Comparison of ENCODE assay signal across 1 cellular context in the genomic region with DNA sequence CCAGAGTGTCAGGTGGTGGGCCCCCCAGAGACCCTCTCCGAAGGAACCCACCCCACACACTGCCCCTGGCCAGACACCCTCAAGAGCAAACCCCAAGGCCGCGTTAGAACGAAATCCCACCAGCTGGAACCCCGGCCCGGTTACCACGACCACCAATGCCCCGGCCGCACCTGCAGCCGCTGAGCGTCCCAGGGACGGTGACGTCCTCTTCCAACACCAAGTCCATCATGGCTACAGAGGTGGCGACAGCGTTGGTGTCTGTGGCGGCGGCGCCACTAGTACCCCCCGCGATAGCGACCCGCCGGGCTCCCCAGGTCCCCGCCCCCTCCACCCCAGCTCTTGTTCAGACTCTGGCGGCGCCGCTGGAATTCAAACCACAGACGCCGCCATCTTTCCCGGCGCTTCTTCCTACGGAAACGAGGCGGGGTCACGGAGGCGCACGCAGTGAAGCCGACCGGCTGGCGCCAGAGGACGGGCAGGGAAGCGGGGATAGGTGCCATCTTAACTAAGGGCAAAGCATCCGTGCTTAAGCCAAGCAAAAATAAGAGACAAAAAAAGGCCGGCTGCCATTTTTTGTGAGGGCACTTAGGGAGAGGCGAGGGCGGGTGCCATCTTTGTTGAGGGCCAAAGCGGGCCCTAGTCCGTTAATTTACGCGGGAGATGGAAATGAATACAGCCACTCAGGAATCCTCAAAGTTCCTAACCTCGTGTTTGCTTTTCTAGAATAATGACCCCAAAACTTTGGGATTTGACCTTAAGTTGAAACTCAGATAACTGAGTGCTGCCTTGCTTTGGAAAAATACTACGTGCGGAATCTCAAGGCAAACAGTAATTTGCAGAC.
TF ChIP-seq lines count a peak whose summit lies in the region.

Gene CDK5RAP2 (minus strand): TSS at position 418 of the 841 bp plus-strand sequence. CDS start 189 bp downstream, at position 229.

TF ChIP-seq in WTC11, 78 proteins besides CTCF, POLR2A, EP300 and RAD21 (continued from another document):
- TF ChIP-seq, protein P1, sequence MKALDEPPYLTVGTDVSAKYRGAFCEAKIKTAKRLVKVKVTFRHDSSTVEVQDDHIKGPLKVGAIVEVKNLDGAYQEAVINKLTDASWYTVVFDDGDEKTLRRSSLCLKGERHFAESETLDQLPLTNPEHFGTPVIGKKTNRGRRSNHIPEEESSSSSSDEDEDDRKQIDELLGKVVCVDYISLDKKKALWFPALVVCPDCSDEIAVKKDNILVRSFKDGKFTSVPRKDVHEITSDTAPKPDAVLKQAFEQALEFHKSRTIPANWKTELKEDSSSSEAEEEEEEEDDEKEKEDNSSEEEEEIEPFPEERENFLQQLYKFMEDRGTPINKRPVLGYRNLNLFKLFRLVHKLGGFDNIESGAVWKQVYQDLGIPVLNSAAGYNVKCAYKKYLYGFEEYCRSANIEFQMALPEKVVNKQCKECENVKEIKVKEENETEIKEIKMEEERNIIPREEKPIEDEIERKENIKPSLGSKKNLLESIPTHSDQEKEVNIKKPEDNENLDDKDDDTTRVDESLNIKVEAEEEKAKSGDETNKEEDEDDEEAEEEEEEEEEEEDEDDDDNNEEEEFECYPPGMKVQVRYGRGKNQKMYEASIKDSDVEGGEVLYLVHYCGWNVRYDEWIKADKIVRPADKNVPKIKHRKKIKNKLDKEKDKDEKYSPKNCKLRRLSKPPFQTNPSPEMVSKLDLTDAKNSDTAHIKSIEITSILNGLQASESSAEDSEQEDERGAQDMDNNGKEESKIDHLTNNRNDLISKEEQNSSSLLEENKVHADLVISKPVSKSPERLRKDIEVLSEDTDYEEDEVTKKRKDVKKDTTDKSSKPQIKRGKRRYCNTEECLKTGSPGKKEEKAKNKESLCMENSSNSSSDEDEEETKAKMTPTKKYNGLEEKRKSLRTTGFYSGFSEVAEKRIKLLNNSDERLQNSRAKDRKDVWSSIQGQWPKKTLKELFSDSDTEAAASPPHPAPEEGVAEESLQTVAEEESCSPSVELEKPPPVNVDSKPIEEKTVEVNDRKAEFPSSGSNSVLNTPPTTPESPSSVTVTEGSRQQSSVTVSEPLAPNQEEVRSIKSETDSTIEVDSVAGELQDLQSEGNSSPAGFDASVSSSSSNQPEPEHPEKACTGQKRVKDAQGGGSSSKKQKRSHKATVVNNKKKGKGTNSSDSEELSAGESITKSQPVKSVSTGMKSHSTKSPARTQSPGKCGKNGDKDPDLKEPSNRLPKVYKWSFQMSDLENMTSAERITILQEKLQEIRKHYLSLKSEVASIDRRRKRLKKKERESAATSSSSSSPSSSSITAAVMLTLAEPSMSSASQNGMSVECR (CRISPR knock-in tag; IDR thresholded peaks at IDR 0.05; ENCODE audit: borderline replicate concordance), result no peak
- no peak for TF ChIP-seq JAZF1 (CRISPR knock-in tag; IDR thresholded peaks at IDR 0.05)
- TF ChIP-seq, protein P2, sequence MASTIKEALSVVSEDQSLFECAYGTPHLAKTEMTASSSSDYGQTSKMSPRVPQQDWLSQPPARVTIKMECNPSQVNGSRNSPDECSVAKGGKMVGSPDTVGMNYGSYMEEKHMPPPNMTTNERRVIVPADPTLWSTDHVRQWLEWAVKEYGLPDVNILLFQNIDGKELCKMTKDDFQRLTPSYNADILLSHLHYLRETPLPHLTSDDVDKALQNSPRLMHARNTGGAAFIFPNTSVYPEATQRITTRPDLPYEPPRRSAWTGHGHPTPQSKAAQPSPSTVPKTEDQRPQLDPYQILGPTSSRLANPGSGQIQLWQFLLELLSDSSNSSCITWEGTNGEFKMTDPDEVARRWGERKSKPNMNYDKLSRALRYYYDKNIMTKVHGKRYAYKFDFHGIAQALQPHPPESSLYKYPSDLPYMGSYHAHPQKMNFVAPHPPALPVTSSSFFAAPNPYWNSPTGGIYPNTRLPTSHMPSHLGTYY (CRISPR knock-in tag; IDR thresholded peaks at IDR 0.05), result no peak
- peak; percentile 94 for TF ChIP-seq CREM (CRISPR knock-in tag; IDR thresholded peaks at IDR 0.05)
- no peak for TF ChIP-seq ZNF219 (CRISPR knock-in tag; IDR thresholded peaks at IDR 0.05; ENCODE audit: borderline replicate concordance)
- TF ChIP-seq TCF7 (CRISPR knock-in tag; IDR thresholded peaks at IDR 0.05; ENCODE audit: low read depth), result no peak
- TF ChIP-seq JUN (CRISPR knock-in tag; IDR thresholded peaks at IDR 0.05), result no peak
- TF ChIP-seq TEAD1 (CRISPR knock-in tag; IDR thresholded peaks at IDR 0.05), result 0 out of 2 replicates have a peak, but pooled peaks have one; percentile 49
- no peak for TF ChIP-seq KAT7 (CRISPR knock-in tag; IDR thresholded peaks at IDR 0.05; ENCODE audit: borderline replicate concordance)
- TF ChIP-seq HMGXB4 (CRISPR knock-in tag; IDR thresholded peaks at IDR 0.05), result no peak
- no peak for TF ChIP-seq ETV6 (CRISPR knock-in tag; IDR thresholded peaks at IDR 0.05)
- no peak for TF ChIP-seq ZNF121 (CRISPR knock-in tag; IDR thresholded peaks at IDR 0.05)
- no peak for TF ChIP-seq RORB (CRISPR knock-in tag; IDR thresholded peaks at IDR 0.05)
- TF ChIP-seq MLX (CRISPR knock-in tag; IDR thresholded peaks at IDR 0.05), result no peak
- no peak for TF ChIP-seq TEAD4 (CRISPR knock-in tag; IDR thresholded peaks at IDR 0.05)
- TF ChIP-seq, protein P3, sequence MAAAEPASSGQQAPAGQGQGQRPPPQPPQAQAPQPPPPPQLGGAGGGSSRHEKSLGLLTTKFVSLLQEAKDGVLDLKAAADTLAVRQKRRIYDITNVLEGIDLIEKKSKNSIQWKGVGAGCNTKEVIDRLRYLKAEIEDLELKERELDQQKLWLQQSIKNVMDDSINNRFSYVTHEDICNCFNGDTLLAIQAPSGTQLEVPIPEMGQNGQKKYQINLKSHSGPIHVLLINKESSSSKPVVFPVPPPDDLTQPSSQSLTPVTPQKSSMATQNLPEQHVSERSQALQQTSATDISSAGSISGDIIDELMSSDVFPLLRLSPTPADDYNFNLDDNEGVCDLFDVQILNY (CRISPR knock-in tag; IDR thresholded peaks at IDR 0.05), result 0 out of 2 replicates have a peak, but pooled peaks have one; percentile 37
- TF ChIP-seq SMAD4 (CRISPR knock-in tag; IDR thresholded peaks at IDR 0.05), result no peak
- TF ChIP-seq ZNF512 (CRISPR knock-in tag; IDR thresholded peaks at IDR 0.05; ENCODE audit: borderline replicate concordance), result no peak
- TF ChIP-seq ZNF317 (CRISPR knock-in tag; IDR thresholded peaks at IDR 0.05; ENCODE audit: borderline replicate concordance, low read depth), result no peak
- no peak for TF ChIP-seq HMGA2 (CRISPR knock-in tag; IDR thresholded peaks at IDR 0.05)
- TF ChIP-seq, protein P4, sequence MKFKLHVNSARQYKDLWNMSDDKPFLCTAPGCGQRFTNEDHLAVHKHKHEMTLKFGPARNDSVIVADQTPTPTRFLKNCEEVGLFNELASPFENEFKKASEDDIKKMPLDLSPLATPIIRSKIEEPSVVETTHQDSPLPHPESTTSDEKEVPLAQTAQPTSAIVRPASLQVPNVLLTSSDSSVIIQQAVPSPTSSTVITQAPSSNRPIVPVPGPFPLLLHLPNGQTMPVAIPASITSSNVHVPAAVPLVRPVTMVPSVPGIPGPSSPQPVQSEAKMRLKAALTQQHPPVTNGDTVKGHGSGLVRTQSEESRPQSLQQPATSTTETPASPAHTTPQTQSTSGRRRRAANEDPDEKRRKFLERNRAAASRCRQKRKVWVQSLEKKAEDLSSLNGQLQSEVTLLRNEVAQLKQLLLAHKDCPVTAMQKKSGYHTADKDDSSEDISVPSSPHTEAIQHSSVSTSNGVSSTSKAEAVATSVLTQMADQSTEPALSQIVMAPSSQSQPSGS (CRISPR knock-in tag; IDR thresholded peaks at IDR 0.05; ENCODE audit: borderline replicate concordance, low read depth), result no peak
- no peak for TF ChIP-seq CDX4 (CRISPR knock-in tag; IDR thresholded peaks at IDR 0.05; ENCODE audit: borderline replicate concordance)
- TF ChIP-seq ELF4 (CRISPR knock-in tag; IDR thresholded peaks at IDR 0.05; ENCODE audit: low read depth), result no peak
- no peak for TF ChIP-seq RELA (CRISPR knock-in tag; IDR thresholded peaks at IDR 0.05; ENCODE audit: borderline replicate concordance)
